ENCODE assay signal across 8 cellular contexts in genomic region chr12:124369055-124369900, GRCh38.
A peak's percentile ranks its signal among the peaks of the same experiment; 100 is the strongest.
DNase-seq lines count a peak whose midpoint lies in the region; ATAC-seq and TF ChIP-seq lines count a peak whose summit lies in the region.

No MANE protein-coding gene starts in this region.

- TF ChIP-seq POLR2A in esophagus squamous epithelium (IDR thresholded peaks at IDR 0.05), result no peak
- TF ChIP-seq POLR2A in vagina (IDR thresholded peaks at IDR 0.05), result no peak

- H3K9ac ChIP-seq in muscle layer of colon (ENCODE audit: low read length), result peak overlapping the region; percentile 36

- intact Hi-C loops in esophagus squamous epithelium (cut with DNase I) (no loop called here), vagina (cut with DNase I) (loop anchor here (10.0 kb wide), 1 partner anchor 56 kb away; no protein-coding TSS in a partner anchor)

- 24 to 54% methylated on average over 2 to 4 of the region's 41 CpGs for WGBS in esophagus squamous epithelium, 2 donors

- H3K27me3 ChIP-seq in esophagus squamous epithelium, result no peaks in the 10 kb centered on the region
- H3K27me3 ChIP-seq in muscle layer of colon (ENCODE audit: control insufficient read depth in 1 of 2, insufficient read depth in 2 of 2, low read length in 2 of 2), result no peaks in the 10 kb centered on the region
- H3K27me3 ChIP-seq in vagina, result no peaks in the 10 kb centered on the region

- H3K9me3 ChIP-seq in esophagus squamous epithelium, result no peaks in the 10 kb centered on the region
- H3K9me3 ChIP-seq in muscle layer of colon (ENCODE audit: low read length), result no peaks in the 10 kb centered on the region
- H3K9me3 ChIP-seq in vagina, result no peaks in the 10 kb centered on the region

- peak in 3 of 6 experiments; percentile 35 to 40 (median 37) for TF ChIP-seq CTCF in esophagus squamous epithelium (IDR thresholded peaks at IDR 0.05)
- TF ChIP-seq CTCF in vagina (IDR thresholded peaks at IDR 0.05), result peak in 1 of 3 experiments; percentile 52

- DNase-seq in NCI-H2029 (lab: John Stamatoyannopoulos, UW) (peak; percentile 28), NCI-H2029 treated with DMSO at 0.1 percent for 48 hours (lab: John Stamatoyannopoulos, UW) (no peak), esophagus squamous epithelium (lab: John Stamatoyannopoulos, UW) (no peak), vagina (ENCODE audit: extremely low spot score in 2 of 2) (no peak)

- ATAC-seq in GM19452 (IDR thresholded peaks at IDR 0.05; ENCODE audit: unreplicated experiment) (no peak), GM18858 (IDR thresholded peaks at IDR 0.05; ENCODE audit: unreplicated experiment) (no peak), HG03159 (IDR thresholded peaks at IDR 0.05; ENCODE audit: unreplicated experiment) (no peak)

- H3K27ac ChIP-seq in esophagus squamous epithelium (peak overlapping the region; percentile 70 to 94 (median 86)), muscle layer of colon (ENCODE audit: low read depth, low read length) (peak overlapping the region; percentile 80), vagina (peak overlapping the region; percentile 85)

- H3K4me3 ChIP-seq in esophagus squamous epithelium (peak overlapping the region in 1 of 4 donors; percentile 39), muscle layer of colon (ENCODE audit: low read depth in 1 of 2, low read length in 2 of 2) (no peak overlapping the region), vagina (peak overlapping the region in 1 of 2 donors; percentile 10)

- H3K36me3 ChIP-seq in esophagus squamous epithelium (peaks cover 9 to 77% (median 12%) of the 10 kb centered on the region in 3 donors), muscle layer of colon (ENCODE audit: insufficient read depth, low read length) (peaks cover 43% of the 10 kb centered on the region), vagina (peaks cover 0 to 5% of the 10 kb centered on the region in 2 donors)

- H3K4me1 ChIP-seq in esophagus squamous epithelium (peaks cover 27 to 80% (median 33%) of the 10 kb centered on the region in 3 donors), muscle layer of colon (ENCODE audit: insufficient read depth, low read length) (peaks cover 58% of the 10 kb centered on the region), vagina (peaks cover 68% of the 10 kb centered on the region)
